In the genomic region with DNA sequence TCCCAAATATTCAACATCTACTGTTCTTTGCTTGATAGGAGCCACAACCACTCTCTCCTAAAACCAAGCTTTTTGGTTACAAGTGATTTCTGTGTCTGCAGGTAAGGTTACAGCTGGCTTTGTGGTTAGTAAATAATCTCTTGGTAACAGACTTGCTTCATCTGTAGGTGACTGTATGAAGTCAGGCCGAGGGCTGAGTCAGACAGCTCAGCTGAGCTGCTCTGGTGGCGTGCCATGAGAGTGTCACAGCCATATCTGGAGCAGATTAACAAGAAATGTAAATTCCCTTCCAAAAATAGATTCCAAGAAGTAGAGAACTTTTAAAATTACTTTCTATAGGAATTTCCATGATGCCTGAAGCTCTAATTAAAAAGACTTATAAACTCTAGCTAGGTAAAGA, we compare ENCODE assay signal across 1 cellular context.
TF ChIP-seq lines count a peak whose summit lies in the region.

No MANE protein-coding gene starts in this region.

TF ChIP-seq in GM12878, 131 proteins besides CTCF, POLR2A, EP300 and RAD21 (continued from another document):
- TF ChIP-seq, protein P1, sequence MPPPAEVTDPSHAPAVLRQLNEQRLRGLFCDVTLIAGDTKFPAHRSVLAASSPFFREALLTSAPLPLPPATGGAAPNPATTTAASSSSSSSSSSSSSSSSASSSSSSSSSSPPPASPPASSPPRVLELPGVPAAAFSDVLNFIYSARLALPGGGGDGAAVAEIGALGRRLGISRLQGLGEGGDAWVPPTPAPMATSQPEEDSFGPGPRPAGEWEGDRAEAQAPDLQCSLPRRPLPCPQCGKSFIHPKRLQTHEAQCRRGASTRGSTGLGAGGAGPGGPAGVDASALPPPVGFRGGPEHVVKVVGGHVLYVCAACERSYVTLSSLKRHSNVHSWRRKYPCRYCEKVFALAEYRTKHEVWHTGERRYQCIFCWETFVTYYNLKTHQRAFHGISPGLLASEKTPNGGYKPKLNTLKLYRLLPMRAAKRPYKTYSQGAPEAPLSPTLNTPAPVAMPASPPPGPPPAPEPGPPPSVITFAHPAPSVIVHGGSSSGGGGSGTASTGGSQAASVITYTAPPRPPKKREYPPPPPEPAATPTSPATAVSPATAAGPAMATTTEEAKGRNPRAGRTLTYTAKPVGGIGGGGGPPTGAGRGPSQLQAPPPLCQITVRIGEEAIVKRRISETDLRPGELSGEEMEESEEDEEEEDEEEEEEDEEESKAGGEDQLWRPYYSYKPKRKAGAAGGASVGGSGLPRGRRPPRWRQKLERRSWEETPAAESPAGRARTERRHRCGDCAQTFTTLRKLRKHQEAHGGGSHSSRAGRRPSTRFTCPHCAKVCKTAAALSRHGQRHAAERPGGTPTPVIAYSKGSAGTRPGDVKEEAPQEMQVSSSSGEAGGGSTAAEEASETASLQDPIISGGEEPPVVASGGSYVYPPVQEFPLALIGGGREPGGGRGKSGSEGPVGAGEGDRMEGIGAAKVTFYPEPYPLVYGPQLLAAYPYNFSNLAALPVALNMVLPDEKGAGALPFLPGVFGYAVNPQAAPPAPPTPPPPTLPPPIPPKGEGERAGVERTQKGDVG (CRISPR knock-in tag; IDR thresholded peaks at IDR 0.05) = no peak
- peak; percentile 41; the same call in 1 of the 2 replicates for TF ChIP-seq BCL11A (IDR thresholded peaks at IDR 0.05; ENCODE audit: low read depth, low read length)
- TF ChIP-seq LARP7 (IDR thresholded peaks at IDR 0.05) = no peak
- no peak for TF ChIP-seq GATAD2B (conservative IDR thresholded peaks at IDR 0.05; ENCODE audit: low read depth)
- TF ChIP-seq POLR2AphosphoS2 (IDR thresholded peaks at IDR 0.05; ENCODE audit: low read depth, low read length) = no peak
- peak; percentile 31; the same call in 1 of the 2 replicates for TF ChIP-seq CREB1 (IDR thresholded peaks at IDR 0.05; ENCODE audit: low read depth)
- TF ChIP-seq RUNX3 (IDR thresholded peaks at IDR 0.05; ENCODE audit: low read length) = peak; percentile 87
- peak; percentile 32 to 61; a peak in 3 of 4 replicates for TF ChIP-seq BHLHE40 (IDR thresholded peaks at IDR 0.05; ENCODE audit: borderline replicate concordance in 1 of 2, low read depth in 2 of 2, low read length in 1 of 2)
- no peak for TF ChIP-seq TBL1XR1 (IDR thresholded peaks at IDR 0.05; ENCODE audit: low read depth, low read length)
- peak; percentile 52 for TF ChIP-seq JUNB (IDR thresholded peaks at IDR 0.05)
- no peak for TF ChIP-seq TCF3 (IDR thresholded peaks at IDR 0.05; ENCODE audit: borderline replicate concordance, insufficient read depth, low read depth, low read length)
- no peak for TF ChIP-seq EZH2 (IDR thresholded peaks at IDR 0.05; ENCODE audit: borderline replicate concordance, control insufficient read depth, low read depth, low read length)
- TF ChIP-seq MEF2B (IDR thresholded peaks at IDR 0.05; ENCODE audit: partially characterized antibody, poor library complexity, severe bottlenecking) = no peak
- TF ChIP-seq BRCA1 (IDR thresholded peaks at IDR 0.05; ENCODE audit: low read depth, low read length) = no peak
- no peak for TF ChIP-seq NFYA (IDR thresholded peaks at IDR 0.05; ENCODE audit: borderline replicate concordance, low read depth, low read length)
- no peak for TF ChIP-seq EED (IDR thresholded peaks at IDR 0.05; ENCODE audit: low read depth)
- TF ChIP-seq, protein P2, sequence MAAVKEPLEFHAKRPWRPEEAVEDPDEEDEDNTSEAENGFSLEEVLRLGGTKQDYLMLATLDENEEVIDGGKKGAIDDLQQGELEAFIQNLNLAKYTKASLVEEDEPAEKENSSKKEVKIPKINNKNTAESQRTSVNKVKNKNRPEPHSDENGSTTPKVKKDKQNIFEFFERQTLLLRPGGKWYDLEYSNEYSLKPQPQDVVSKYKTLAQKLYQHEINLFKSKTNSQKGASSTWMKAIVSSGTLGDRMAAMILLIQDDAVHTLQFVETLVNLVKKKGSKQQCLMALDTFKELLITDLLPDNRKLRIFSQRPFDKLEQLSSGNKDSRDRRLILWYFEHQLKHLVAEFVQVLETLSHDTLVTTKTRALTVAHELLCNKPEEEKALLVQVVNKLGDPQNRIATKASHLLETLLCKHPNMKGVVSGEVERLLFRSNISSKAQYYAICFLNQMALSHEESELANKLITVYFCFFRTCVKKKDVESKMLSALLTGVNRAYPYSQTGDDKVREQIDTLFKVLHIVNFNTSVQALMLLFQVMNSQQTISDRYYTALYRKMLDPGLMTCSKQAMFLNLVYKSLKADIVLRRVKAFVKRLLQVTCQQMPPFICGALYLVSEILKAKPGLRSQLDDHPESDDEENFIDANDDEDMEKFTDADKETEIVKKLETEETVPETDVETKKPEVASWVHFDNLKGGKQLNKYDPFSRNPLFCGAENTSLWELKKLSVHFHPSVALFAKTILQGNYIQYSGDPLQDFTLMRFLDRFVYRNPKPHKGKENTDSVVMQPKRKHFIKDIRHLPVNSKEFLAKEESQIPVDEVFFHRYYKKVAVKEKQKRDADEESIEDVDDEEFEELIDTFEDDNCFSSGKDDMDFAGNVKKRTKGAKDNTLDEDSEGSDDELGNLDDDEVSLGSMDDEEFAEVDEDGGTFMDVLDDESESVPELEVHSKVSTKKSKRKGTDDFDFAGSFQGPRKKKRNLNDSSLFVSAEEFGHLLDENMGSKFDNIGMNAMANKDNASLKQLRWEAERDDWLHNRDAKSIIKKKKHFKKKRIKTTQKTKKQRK (IDR thresholded peaks at IDR 0.05; ENCODE audit: low read depth, low read length) = no peak
- no peak for TF ChIP-seq BCLAF1 (IDR thresholded peaks at IDR 0.05)
- peak; percentile 51; the same call in 1 of the 2 replicates for TF ChIP-seq ATF2 (IDR thresholded peaks at IDR 0.05; ENCODE audit: low read length)
- peak; percentile 92 for TF ChIP-seq MEF2A (IDR thresholded peaks at IDR 0.05; ENCODE audit: insufficient read depth, low read depth, low read length)
- TF ChIP-seq BMI1 (IDR thresholded peaks at IDR 0.05; ENCODE audit: borderline replicate concordance) = no peak
- no peak for TF ChIP-seq TCF12 (IDR thresholded peaks at IDR 0.05; ENCODE audit: low read depth, low read length)
- TF ChIP-seq CBX3 (IDR thresholded peaks at IDR 0.05; ENCODE audit: borderline replicate concordance, low read depth) = no peak
- no peak for TF ChIP-seq MXI1 (IDR thresholded peaks at IDR 0.05; ENCODE audit: low read depth, low read length)
- TF ChIP-seq IKZF2 (IDR thresholded peaks at IDR 0.05) = no peak
- no peak for TF ChIP-seq NBN (IDR thresholded peaks at IDR 0.05)
- no peak for TF ChIP-seq RBBP5 (conservative IDR thresholded peaks at IDR 0.05)
- TF ChIP-seq PML (IDR thresholded peaks at IDR 0.05; ENCODE audit: low read length) = no peak
- peak; percentile 76; the same call in 1 of the 2 replicates for TF ChIP-seq FOXM1 (IDR thresholded peaks at IDR 0.05; ENCODE audit: low read depth, low read length)
- TF ChIP-seq FOS (IDR thresholded peaks at IDR 0.05; ENCODE audit: borderline replicate concordance, extremely low read depth, insufficient read length) = no peak
- TF ChIP-seq NFIC (IDR thresholded peaks at IDR 0.05; ENCODE audit: low read depth, low read length) = peak; percentile 65; the same call in 1 of the 2 replicates
- no peak for TF ChIP-seq CHD4 (IDR thresholded peaks at IDR 0.05)
- 0 out of 4 replicates have a peak, but pooled peaks of 1 of the 2 experiments have one; percentile 46 for TF ChIP-seq SRF (IDR thresholded peaks at IDR 0.05; ENCODE audit: low read depth in 2 of 2, low read length in 2 of 2)
- TF ChIP-seq ELK1 (IDR thresholded peaks at IDR 0.05; ENCODE audit: low read depth, low read length) = no peak
- TF ChIP-seq ZNF384 (IDR thresholded peaks at IDR 0.05; ENCODE audit: borderline replicate concordance, low read depth, low read length) = no peak
- no peak for TF ChIP-seq PAX5 (IDR thresholded peaks at IDR 0.05; ENCODE audit: borderline replicate concordance, low read depth, low read length)
- TF ChIP-seq RCOR1 (conservative IDR thresholded peaks at IDR 0.05; ENCODE audit: low read depth, low read length) = no peak
- no peak for TF ChIP-seq FOXK2 (IDR thresholded peaks at IDR 0.05)
- TF ChIP-seq IKZF1 (conservative IDR thresholded peaks at IDR 0.05) = no peak
- TF ChIP-seq IRF3 (IDR thresholded peaks at IDR 0.05) = no peak
